Comparison of ENCODE assay signal across 1 cellular context in genomic region chr21:44297525-44298290, GRCh38.
TF ChIP-seq lines count a peak whose summit lies in the region.

No MANE protein-coding gene starts in this region.

TF ChIP-seq in GM12878, 131 proteins besides CTCF, POLR2A, EP300 and RAD21 (continues in another document):
- 0 out of 2 replicates have a peak, but pooled peaks have one; percentile 33 for TF ChIP-seq MAX (IDR thresholded peaks at IDR 0.05; ENCODE audit: low read depth, low read length)
- peak; percentile 87 for TF ChIP-seq YY1 (IDR thresholded peaks at IDR 0.05; ENCODE audit: low read depth, low read length)
- TF ChIP-seq BHLHE40 (IDR thresholded peaks at IDR 0.05; ENCODE audit: borderline replicate concordance in 1 of 2, low read depth in 2 of 2, low read length in 1 of 2) = peak; percentile 81 to 82
- TF ChIP-seq LARP7 (IDR thresholded peaks at IDR 0.05) = no peak; the same call in 1 of the 2 replicates
- 0 out of 2 replicates have a peak, but pooled peaks have one; percentile 9 for TF ChIP-seq EED (IDR thresholded peaks at IDR 0.05; ENCODE audit: low read depth)
- TF ChIP-seq, protein P1, sequence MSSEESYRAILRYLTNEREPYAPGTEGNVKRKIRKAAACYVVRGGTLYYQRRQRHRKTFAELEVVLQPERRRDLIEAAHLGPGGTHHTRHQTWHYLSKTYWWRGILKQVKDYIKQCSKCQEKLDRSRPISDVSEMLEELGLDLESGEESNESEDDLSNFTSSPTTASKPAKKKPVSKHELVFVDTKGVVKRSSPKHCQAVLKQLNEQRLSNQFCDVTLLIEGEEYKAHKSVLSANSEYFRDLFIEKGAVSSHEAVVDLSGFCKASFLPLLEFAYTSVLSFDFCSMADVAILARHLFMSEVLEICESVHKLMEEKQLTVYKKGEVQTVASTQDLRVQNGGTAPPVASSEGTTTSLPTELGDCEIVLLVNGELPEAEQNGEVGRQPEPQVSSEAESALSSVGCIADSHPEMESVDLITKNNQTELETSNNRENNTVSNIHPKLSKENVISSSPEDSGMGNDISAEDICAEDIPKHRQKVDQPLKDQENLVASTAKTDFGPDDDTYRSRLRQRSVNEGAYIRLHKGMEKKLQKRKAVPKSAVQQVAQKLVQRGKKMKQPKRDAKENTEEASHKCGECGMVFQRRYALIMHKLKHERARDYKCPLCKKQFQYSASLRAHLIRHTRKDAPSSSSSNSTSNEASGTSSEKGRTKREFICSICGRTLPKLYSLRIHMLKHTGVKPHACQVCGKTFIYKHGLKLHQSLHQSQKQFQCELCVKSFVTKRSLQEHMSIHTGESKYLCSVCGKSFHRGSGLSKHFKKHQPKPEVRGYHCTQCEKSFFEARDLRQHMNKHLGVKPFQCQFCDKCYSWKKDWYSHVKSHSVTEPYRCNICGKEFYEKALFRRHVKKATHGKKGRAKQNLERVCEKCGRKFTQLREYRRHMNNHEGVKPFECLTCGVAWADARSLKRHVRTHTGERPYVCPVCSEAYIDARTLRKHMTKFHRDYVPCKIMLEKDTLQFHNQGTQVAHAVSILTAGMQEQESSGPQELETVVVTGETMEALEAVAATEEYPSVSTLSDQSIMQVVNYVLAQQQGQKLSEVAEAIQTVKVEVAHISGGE (CRISPR knock-in tag; IDR thresholded peaks at IDR 0.05) = no peak
- TF ChIP-seq SP1 (IDR thresholded peaks at IDR 0.05; ENCODE audit: low read depth, low read length) = no peak
- peak; percentile 57 for TF ChIP-seq NR2F1 (conservative IDR thresholded peaks at IDR 0.05)
- TF ChIP-seq MEF2A (IDR thresholded peaks at IDR 0.05; ENCODE audit: insufficient read depth, low read depth, low read length) = 0 out of 2 replicates have a peak, but pooled peaks have one; percentile 33
- TF ChIP-seq RAD51 (IDR thresholded peaks at IDR 0.05) = peak; percentile 51
- TF ChIP-seq FOXK2 (IDR thresholded peaks at IDR 0.05) = peak; percentile 66; the same call in 1 of the 2 replicates
- TF ChIP-seq CREB1 (IDR thresholded peaks at IDR 0.05; ENCODE audit: low read depth) = no peak
- TF ChIP-seq, protein P2, sequence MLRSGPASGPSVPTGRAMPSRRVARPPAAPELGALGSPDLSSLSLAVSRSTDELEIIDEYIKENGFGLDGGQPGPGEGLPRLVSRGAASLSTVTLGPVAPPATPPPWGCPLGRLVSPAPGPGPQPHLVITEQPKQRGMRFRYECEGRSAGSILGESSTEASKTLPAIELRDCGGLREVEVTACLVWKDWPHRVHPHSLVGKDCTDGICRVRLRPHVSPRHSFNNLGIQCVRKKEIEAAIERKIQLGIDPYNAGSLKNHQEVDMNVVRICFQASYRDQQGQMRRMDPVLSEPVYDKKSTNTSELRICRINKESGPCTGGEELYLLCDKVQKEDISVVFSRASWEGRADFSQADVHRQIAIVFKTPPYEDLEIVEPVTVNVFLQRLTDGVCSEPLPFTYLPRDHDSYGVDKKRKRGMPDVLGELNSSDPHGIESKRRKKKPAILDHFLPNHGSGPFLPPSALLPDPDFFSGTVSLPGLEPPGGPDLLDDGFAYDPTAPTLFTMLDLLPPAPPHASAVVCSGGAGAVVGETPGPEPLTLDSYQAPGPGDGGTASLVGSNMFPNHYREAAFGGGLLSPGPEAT (IDR thresholded peaks at IDR 0.05; ENCODE audit: low read depth) = peak; percentile 87; the same call in 1 of the 2 replicates
- no peak for TF ChIP-seq KAT2A (conservative IDR thresholded peaks at IDR 0.05; ENCODE audit: control insufficient read depth, low read depth, low read length)
- no peak for TF ChIP-seq USF2 (IDR thresholded peaks at IDR 0.05; ENCODE audit: borderline replicate concordance, low read depth, low read length)
- no peak for TF ChIP-seq POLR2AphosphoS2 (IDR thresholded peaks at IDR 0.05; ENCODE audit: low read depth, low read length)
- no peak for TF ChIP-seq MYC (IDR thresholded peaks at IDR 0.05; ENCODE audit: insufficient read depth, insufficient read length, insufficient replicate concordance, low read length, severe bottlenecking)
- TF ChIP-seq IKZF2 (IDR thresholded peaks at IDR 0.05) = peak; percentile 77 to 82
- TF ChIP-seq WRNIP1 (IDR thresholded peaks at IDR 0.05; ENCODE audit: borderline replicate concordance, low read depth, low read length) = peak; percentile 60; the same call in 1 of the 2 replicates
- peak; percentile 67; the same call in 1 of the 2 replicates for TF ChIP-seq TBL1XR1 (IDR thresholded peaks at IDR 0.05; ENCODE audit: low read depth, low read length)
- TF ChIP-seq, protein P3, sequence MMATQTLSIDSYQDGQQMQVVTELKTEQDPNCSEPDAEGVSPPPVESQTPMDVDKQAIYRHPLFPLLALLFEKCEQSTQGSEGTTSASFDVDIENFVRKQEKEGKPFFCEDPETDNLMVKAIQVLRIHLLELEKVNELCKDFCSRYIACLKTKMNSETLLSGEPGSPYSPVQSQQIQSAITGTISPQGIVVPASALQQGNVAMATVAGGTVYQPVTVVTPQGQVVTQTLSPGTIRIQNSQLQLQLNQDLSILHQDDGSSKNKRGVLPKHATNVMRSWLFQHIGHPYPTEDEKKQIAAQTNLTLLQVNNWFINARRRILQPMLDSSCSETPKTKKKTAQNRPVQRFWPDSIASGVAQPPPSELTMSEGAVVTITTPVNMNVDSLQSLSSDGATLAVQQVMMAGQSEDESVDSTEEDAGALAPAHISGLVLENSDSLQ (IDR thresholded peaks at IDR 0.05) = peak; percentile 4; the same call in 1 of the 2 replicates
- TF ChIP-seq NFIC (IDR thresholded peaks at IDR 0.05; ENCODE audit: low read depth, low read length) = no peak
- no peak for TF ChIP-seq CBFB (IDR thresholded peaks at IDR 0.05; ENCODE audit: low read depth)
- peak; percentile 51 for TF ChIP-seq SKIL (IDR thresholded peaks at IDR 0.05; ENCODE audit: low read depth, poor library complexity, severe bottlenecking)
- TF ChIP-seq HDAC6 (IDR thresholded peaks at IDR 0.05; ENCODE audit: unreplicated experiment) = no peak
- TF ChIP-seq, protein P4, sequence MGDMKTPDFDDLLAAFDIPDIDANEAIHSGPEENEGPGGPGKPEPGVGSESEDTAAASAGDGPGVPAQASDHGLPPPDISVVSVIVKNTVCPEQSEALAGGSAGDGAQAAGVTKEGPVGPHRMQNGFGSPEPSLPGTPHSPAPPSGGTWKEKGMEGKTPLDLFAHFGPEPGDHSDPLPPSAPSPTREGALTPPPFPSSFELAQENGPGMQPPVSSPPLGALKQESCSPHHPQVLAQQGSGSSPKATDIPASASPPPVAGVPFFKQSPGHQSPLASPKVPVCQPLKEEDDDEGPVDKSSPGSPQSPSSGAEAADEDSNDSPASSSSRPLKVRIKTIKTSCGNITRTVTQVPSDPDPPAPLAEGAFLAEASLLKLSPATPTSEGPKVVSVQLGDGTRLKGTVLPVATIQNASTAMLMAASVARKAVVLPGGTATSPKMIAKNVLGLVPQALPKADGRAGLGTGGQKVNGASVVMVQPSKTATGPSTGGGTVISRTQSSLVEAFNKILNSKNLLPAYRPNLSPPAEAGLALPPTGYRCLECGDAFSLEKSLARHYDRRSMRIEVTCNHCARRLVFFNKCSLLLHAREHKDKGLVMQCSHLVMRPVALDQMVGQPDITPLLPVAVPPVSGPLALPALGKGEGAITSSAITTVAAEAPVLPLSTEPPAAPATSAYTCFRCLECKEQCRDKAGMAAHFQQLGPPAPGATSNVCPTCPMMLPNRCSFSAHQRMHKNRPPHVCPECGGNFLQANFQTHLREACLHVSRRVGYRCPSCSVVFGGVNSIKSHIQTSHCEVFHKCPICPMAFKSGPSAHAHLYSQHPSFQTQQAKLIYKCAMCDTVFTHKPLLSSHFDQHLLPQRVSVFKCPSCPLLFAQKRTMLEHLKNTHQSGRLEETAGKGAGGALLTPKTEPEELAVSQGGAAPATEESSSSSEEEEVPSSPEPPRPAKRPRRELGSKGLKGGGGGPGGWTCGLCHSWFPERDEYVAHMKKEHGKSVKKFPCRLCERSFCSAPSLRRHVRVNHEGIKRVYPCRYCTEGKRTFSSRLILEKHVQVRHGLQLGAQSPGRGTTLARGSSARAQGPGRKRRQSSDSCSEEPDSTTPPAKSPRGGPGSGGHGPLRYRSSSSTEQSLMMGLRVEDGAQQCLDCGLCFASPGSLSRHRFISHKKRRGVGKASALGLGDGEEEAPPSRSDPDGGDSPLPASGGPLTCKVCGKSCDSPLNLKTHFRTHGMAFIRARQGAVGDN (IDR thresholded peaks at IDR 0.05) = 0 out of 2 replicates have a peak, but pooled peaks have one; percentile 23
- no peak for TF ChIP-seq ZNF274 (IDR thresholded peaks at IDR 0.05; ENCODE audit: insufficient read depth, insufficient read length)
- TF ChIP-seq ZNF622 (IDR thresholded peaks at IDR 0.05) = no peak
- peak; percentile 86 for TF ChIP-seq IKZF1 (conservative IDR thresholded peaks at IDR 0.05)
- TF ChIP-seq SMARCA5 (IDR thresholded peaks at IDR 0.05) = peak; percentile 28
- no peak for TF ChIP-seq KLF5 (IDR thresholded peaks at IDR 0.05; ENCODE audit: partially characterized antibody)
- TF ChIP-seq ETV6 (conservative IDR thresholded peaks at IDR 0.05 in 1 of 2, IDR thresholded peaks at IDR 0.05 in 1 of 2; ENCODE audit: borderline replicate concordance in 1 of 2, low read depth in 1 of 2) = peak in 1 of 2 experiments; percentile 14; a peak in 1 of 4 replicates
- TF ChIP-seq, protein P5, sequence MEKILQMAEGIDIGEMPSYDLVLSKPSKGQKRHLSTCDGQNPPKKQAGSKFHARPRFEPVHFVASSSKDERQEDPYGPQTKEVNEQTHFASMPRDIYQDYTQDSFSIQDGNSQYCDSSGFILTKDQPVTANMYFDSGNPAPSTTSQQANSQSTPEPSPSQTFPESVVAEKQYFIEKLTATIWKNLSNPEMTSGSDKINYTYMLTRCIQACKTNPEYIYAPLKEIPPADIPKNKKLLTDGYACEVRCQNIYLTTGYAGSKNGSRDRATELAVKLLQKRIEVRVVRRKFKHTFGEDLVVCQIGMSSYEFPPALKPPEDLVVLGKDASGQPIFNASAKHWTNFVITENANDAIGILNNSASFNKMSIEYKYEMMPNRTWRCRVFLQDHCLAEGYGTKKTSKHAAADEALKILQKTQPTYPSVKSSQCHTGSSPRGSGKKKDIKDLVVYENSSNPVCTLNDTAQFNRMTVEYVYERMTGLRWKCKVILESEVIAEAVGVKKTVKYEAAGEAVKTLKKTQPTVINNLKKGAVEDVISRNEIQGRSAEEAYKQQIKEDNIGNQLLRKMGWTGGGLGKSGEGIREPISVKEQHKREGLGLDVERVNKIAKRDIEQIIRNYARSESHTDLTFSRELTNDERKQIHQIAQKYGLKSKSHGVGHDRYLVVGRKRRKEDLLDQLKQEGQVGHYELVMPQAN (conservative IDR thresholded peaks at IDR 0.05) = no peak
- no peak for TF ChIP-seq JUNB (IDR thresholded peaks at IDR 0.05)
- peak; percentile 50; the same call in 1 of the 2 replicates for TF ChIP-seq RB1 (IDR thresholded peaks at IDR 0.05; ENCODE audit: borderline replicate concordance)
- peak; percentile 86 for TF ChIP-seq NBN (IDR thresholded peaks at IDR 0.05)
- TF ChIP-seq PAX5 (IDR thresholded peaks at IDR 0.05; ENCODE audit: borderline replicate concordance, low read depth, low read length) = 0 out of 2 replicates have a peak, but pooled peaks have one; percentile 16
- no peak for TF ChIP-seq ZNF217 (IDR thresholded peaks at IDR 0.05)
- peak; percentile 36; the same call in 1 of the 3 replicates for TF ChIP-seq POU2F2 (IDR thresholded peaks at IDR 0.05; ENCODE audit: borderline replicate concordance, low read depth, low read length)
- no peak for TF ChIP-seq PML (IDR thresholded peaks at IDR 0.05; ENCODE audit: low read length)
- TF ChIP-seq RBBP5 (conservative IDR thresholded peaks at IDR 0.05) = no peak
- TF ChIP-seq CEBPZ (IDR thresholded peaks at IDR 0.05; ENCODE audit: low read depth, low read length) = no peak
- TF ChIP-seq BCL11A (IDR thresholded peaks at IDR 0.05; ENCODE audit: low read depth, low read length) = no peak
- TF ChIP-seq SMC3 (IDR thresholded peaks at IDR 0.05; ENCODE audit: borderline replicate concordance, low read length) = peak; percentile 86
